ENCODE assay signal across 8 cellular contexts in genomic region chr22:22507743-22508273, GRCh38. TPM values are rescaled to one million over a fixed set of nuclear protein-coding genes. Genes with fewer than 3 reads are reported as not detected.
DNase-seq lines count a peak whose midpoint lies in the region; ATAC-seq and TF ChIP-seq lines count a peak whose summit lies in the region.

No MANE protein-coding gene starts in this region.

- DNase-seq in activated T-cell treated with anti-CD3 and anti-CD28 coated beads, Interleukin-2, amount 50 U/mL, for 4 hours, result no peak
- DNase-seq in activated T-cell treated with anti-CD3 and anti-CD28 coated beads, Interleukin-2, amount 50 U/mL, for 1 hour, result no peak
- no peak for DNase-seq in left lung
- no peak for DNase-seq in thyroid gland
- no peak for DNase-seq in CD1c-positive myeloid dendritic cell (ENCODE audit: extremely low spot score)
- DNase-seq in NCI-H1417 treated with DMSO at 0.1 percent for 48 hours (lab: John Stamatoyannopoulos, UW), result no peak

- no peak overlapping the region for H3K27ac ChIP-seq in left lung
- H3K27ac ChIP-seq in thyroid gland, result no peak overlapping the region

- H3K36me3 ChIP-seq in left lung (no peaks in the 10 kb centered on the region), thyroid gland (peaks cover 0 to 2% of the 10 kb centered on the region in 2 donors)

- H3K9me3 Mint-ChIP-seq in activated T-cell treated with anti-CD3 and anti-CD28 coated beads, Interleukin-2, amount 50 U/mL, for 4 hours, result no peaks in the 10 kb centered on the region
- no peaks in the 10 kb centered on the region for H3K9me3 Mint-ChIP-seq in activated T-helper 17 cell treated with anti-CD3 and anti-CD28 coated beads, Interleukin-2, amount 50 U/mL, for 72 hours

- H3K27ac Mint-ChIP-seq in activated T-helper 17 cell treated with anti-CD3 and anti-CD28 coated beads, Interleukin-2, amount 50 U/mL, for 72 hours, result peak overlapping the region; percentile 36

- H3K4me3 ChIP-seq in left lung, result peak overlapping the region; percentile 44 to 46
- peak overlapping the region; percentile 3 to 55 (median 41) for H3K4me3 ChIP-seq in thyroid gland (replicated peaks in 1 of 3)

- peak overlapping the region; percentile 81 for H3K4me3 Mint-ChIP-seq in activated T-cell treated with anti-CD3 and anti-CD28 coated beads, Interleukin-2, amount 50 U/mL, for 4 hours
- peak overlapping the region; percentile 73 for H3K4me3 Mint-ChIP-seq in activated T-helper 17 cell treated with anti-CD3 and anti-CD28 coated beads, Interleukin-2, amount 50 U/mL, for 72 hours

- no peak for TF ChIP-seq POLR2A in thyroid gland (IDR thresholded peaks at IDR 0.05)

- H3K36me3 Mint-ChIP-seq in activated T-cell treated with anti-CD3 and anti-CD28 coated beads, Interleukin-2, amount 50 U/mL, for 4 hours (ENCODE audit: insufficient read depth), result peaks cover 18% of the 10 kb centered on the region
- H3K36me3 Mint-ChIP-seq in activated T-helper 17 cell treated with anti-CD3 and anti-CD28 coated beads, Interleukin-2, amount 50 U/mL, for 72 hours (ENCODE audit: low read depth), result peaks cover 33% of the 10 kb centered on the region

- H3K4me1 Mint-ChIP-seq in activated T-cell treated with anti-CD3 and anti-CD28 coated beads, Interleukin-2, amount 50 U/mL, for 4 hours (ENCODE audit: low read depth), result peaks cover 8% of the 10 kb centered on the region
- H3K4me1 Mint-ChIP-seq in activated T-helper 17 cell treated with anti-CD3 and anti-CD28 coated beads, Interleukin-2, amount 50 U/mL, for 72 hours, result no peaks in the 10 kb centered on the region

- peaks cover 0 to 34% of the 10 kb centered on the region in 2 donors for H3K27me3 ChIP-seq in left lung
- H3K27me3 ChIP-seq in thyroid gland, result no peaks in the 10 kb centered on the region

- H3K27me3 Mint-ChIP-seq in activated T-cell treated with anti-CD3 and anti-CD28 coated beads, Interleukin-2, amount 50 U/mL, for 4 hours (ENCODE audit: low read depth), result peaks cover 5% of the 10 kb centered on the region
- H3K27me3 Mint-ChIP-seq in activated T-helper 17 cell treated with anti-CD3 and anti-CD28 coated beads, Interleukin-2, amount 50 U/mL, for 72 hours, result peaks cover 6% of the 10 kb centered on the region

- H3K9me3 ChIP-seq in left lung, result peaks cover 0 to 12% of the 10 kb centered on the region in 2 donors
- no peaks in the 10 kb centered on the region for H3K9me3 ChIP-seq in thyroid gland

- H3K4me1 ChIP-seq in left lung (peaks cover 3 to 11% of the 10 kb centered on the region in 2 donors), thyroid gland (peaks cover 4 to 5% of the 10 kb centered on the region in 2 donors)

- peak; percentile 4 to 10 for ATAC-seq in activated T-cell treated with anti-CD3 and anti-CD28 coated beads, Interleukin-2, amount 50 U/mL, for 4 hours
- no peak for ATAC-seq in activated T-helper 17 cell treated with anti-CD3 and anti-CD28 coated beads, Interleukin-2, amount 50 U/mL, for 72 hours (replicated peaks)
- ATAC-seq in left lung (peak; percentile 10), GM21447 (IDR thresholded peaks at IDR 0.05; ENCODE audit: unreplicated experiment) (no peak)

- intact Hi-C loops in left lung (cut with DNase I) (no loop called here), thyroid gland (cut with DNase I) (no loop called here)

- 28 to 31% methylated on average over 13 of the region's 13 CpGs for WGBS in thyroid gland, 2 donors

- TF ChIP-seq CTCF in left lung (IDR thresholded peaks at IDR 0.05) (no peak), thyroid gland (IDR thresholded peaks at IDR 0.05) (no peak)

RNA-seq across cellular contexts. Expression of gene ZNF280B, which starts 0.7 kb away (rescaled TPM):
- 1 to 10 TPM; 2.4 to 3.7 (median 2.6) TPM for total RNA-seq in activated T-cell treated with anti-CD3 and anti-CD28 coated beads, Interleukin-2, amount 50 U/mL, for 4 hours
- total RNA-seq in activated T-helper 17 cell treated with anti-CD3 and anti-CD28 coated beads, Interleukin-2, amount 50 U/mL, for 72 hours, result 1 to 10 TPM; 2.4 to 4.1 TPM
- total RNA-seq in left lung (under 1 TPM; 0.65 to 0.93 TPM), thyroid gland (1 to 10 TPM; 2.2 to 3.1 (median 2.5) TPM)

RNA-seq across cellular contexts. Expression of gene ZNF280A, which starts 12.3 kb away (rescaled TPM):
- not detected for total RNA-seq in activated T-cell treated with anti-CD3 and anti-CD28 coated beads, Interleukin-2, amount 50 U/mL, for 4 hours
- not detected for total RNA-seq in activated T-helper 17 cell treated with anti-CD3 and anti-CD28 coated beads, Interleukin-2, amount 50 U/mL, for 72 hours
- not detected for total RNA-seq in left lung
- total RNA-seq in thyroid gland, result not detected

RNA-seq across cellular contexts. Expression of gene PRAME, which starts 51.3 kb away (rescaled TPM):
- 1 to 10 TPM in 2 of 3 donors, under 1 TPM in 1; 0.95 to 1.3 (median 1.2) TPM for total RNA-seq in activated T-cell treated with anti-CD3 and anti-CD28 coated beads, Interleukin-2, amount 50 U/mL, for 4 hours
- not detected for total RNA-seq in activated T-helper 17 cell treated with anti-CD3 and anti-CD28 coated beads, Interleukin-2, amount 50 U/mL, for 72 hours
- not detected for total RNA-seq in left lung
- total RNA-seq in thyroid gland, result under 1 TPM in 2 of 4 donors, not detected in 2; 0.45 to 0.67 TPM

Comparison
In these comparisons a context has a peak if more than half of its experiments do, and no peak if none do; other contexts are left out.
1. ATAC-seq: peak in activated T-cell treated with anti-CD3 and anti-CD28 coated beads, Interleukin-2, amount 50 U/mL, for 4 hours (2 of 2) and left lung (single experiment); none in activated T-helper 17 cell treated with anti-CD3 and anti-CD28 coated beads, Interleukin-2, amount 50 U/mL, for 72 hours (single experiment) and GM21447 (single experiment).